ENCODE assay signal across 8 cellular contexts in genomic region chr16:9090101-9090959, GRCh38. TPM values are rescaled to one million over a fixed set of nuclear protein-coding genes. Genes with fewer than 3 reads are reported as not detected.
DNase-seq lines count a peak whose midpoint lies in the region; ATAC-seq and TF ChIP-seq lines count a peak whose summit lies in the region.

No MANE protein-coding gene starts in this region.

- H3K9me3 ChIP-seq in sigmoid colon: no peaks in the 10 kb centered on the region

- WGBS in sigmoid colon, 2 donors: 5 to 7% methylated on average over 85 of the region's 85 CpGs

- DNase-seq in GM13977 (ENCODE audit: low spot score) (peak; percentile 50), SK-N-DZ (ENCODE audit: low spot score) (peak; percentile 68), anterior cingulate cortex (lab: John Stamatoyannopoulos, UW) (peak in 33 of 58 donors; percentile 5 to 51 (median 37)), hypothalamus (lab: John Stamatoyannopoulos, UW) (peak in 34 of 51 donors; percentile 1 to 55 (median 41)), sigmoid colon (peak; percentile 77)

- intact Hi-C loops in sigmoid colon (cut with DNase I): loop anchor here (2.0 to 10.0 kb wide), 4 partner anchors 43 to 1654 kb away; partner anchors contain the start of genes NUBP1, PMM2 and TMEM186

- in situ Hi-C loops in GM13977 (cut with MboI; ENCODE audit: low pct_unique_long_range_greater_than_20kb, low sequenced_read_pairs, unreplicated experiment): no loop called here

- TF ChIP-seq CTCF in GM13977 (IDR thresholded peaks at IDR 0.05; ENCODE audit: extremely low read depth, insufficient read depth, missing control alignments) (no peak), sigmoid colon (IDR thresholded peaks at IDR 0.05) (no peak)

- TF ChIP-seq EP300 in sigmoid colon (IDR thresholded peaks at IDR 0.05): no peak

- no peak for TF ChIP-seq POLR2A in sigmoid colon (IDR thresholded peaks at IDR 0.05)

- ATAC-seq in HG03520 (IDR thresholded peaks at IDR 0.05; ENCODE audit: unreplicated experiment): no peak
- ATAC-seq in HG02623 (IDR thresholded peaks at IDR 0.05; ENCODE audit: unreplicated experiment): no peak
- no peak for ATAC-seq in GM18519 (IDR thresholded peaks at IDR 0.05; ENCODE audit: low FRiP score, unreplicated experiment)

- peaks cover 0 to 38% (median 33%) of the 10 kb centered on the region in 4 donors for H3K4me1 ChIP-seq in sigmoid colon

- H3K27me3 ChIP-seq in sigmoid colon: no peaks in the 10 kb centered on the region

- H3K4me3 ChIP-seq in sigmoid colon: peak overlapping the region; percentile 45 to 90 (median 60)

- H3K36me3 ChIP-seq in sigmoid colon: peaks cover 0 to 4% (median 0%) of the 10 kb centered on the region in 4 donors

- H3K27ac ChIP-seq in sigmoid colon: peak overlapping the region; percentile 80 to 99 (median 91)

RNA-seq across cellular contexts. Expression of gene HAPSTR1, which starts 1.1 kb away (rescaled TPM):
- 26.2 and 27.2 TPM in 2 replicates for polyA plus RNA-seq in SK-N-DZ (2014; cell fraction: cytosol; rRNA removed)
- polyA plus RNA-seq in SK-N-DZ (2014; cell fraction: nucleus; rRNA removed): 15.1 and 17.8 TPM in 2 replicates
- 10 to 100 TPM; 43.8 to 47.6 (median 46.2) TPM for total RNA-seq in sigmoid colon
- polyA plus RNA-seq in sigmoid colon: 10 to 100 TPM; 12.6 to 23.1 (median 19.7) TPM
